10 cellular contexts compared by ENCODE assay signal in genomic region chr22:39207141-39208012, GRCh38. TPM values are rescaled to one million over a fixed set of nuclear protein-coding genes. Genes with fewer than 3 reads are reported as not detected.
A peak's percentile ranks its signal among the peaks of the same experiment; 100 is the strongest.
DNase-seq lines count a peak whose midpoint lies in the region; ATAC-seq and TF ChIP-seq lines count a peak whose summit lies in the region.
"Had no signal": no experiment of that assay in that cellular context is flagged by ENCODE, and none has a peak within 500 bp of the region (broad histone marks: within the 10 kb centered on the region; RNA-seq: fewer than 3 reads in every experiment).

No MANE protein-coding gene starts in this region.

- no peak for TF ChIP-seq POLR2A in gastrocnemius medialis (IDR thresholded peaks at IDR 0.05)

- H3K23ac ChIP-seq in H9 (ENCODE audit: insufficient read length, low read depth, low read length), result no peak overlapping the region

- peaks cover 13% of the 10 kb centered on the region for H3K4me1 ChIP-seq in BLaER1
- H3K4me1 ChIP-seq in H9 (ENCODE audit: insufficient read depth, low read length), result no peaks in the 10 kb centered on the region; the same call in 1 of the 2 replicates
- peaks cover 7 to 18% of the 10 kb centered on the region in 2 donors for H3K4me1 ChIP-seq in left lung
- H3K4me1 ChIP-seq in gastrocnemius medialis, result no peaks in the 10 kb centered on the region

- no peak overlapping the region for H4K5ac ChIP-seq in H9 (ENCODE audit: insufficient read length, low read depth, low read length)

- no peak overlapping the region for H3K4ac ChIP-seq in H9 (ENCODE audit: low read depth, low read length)

- H3K4me1 Mint-ChIP-seq in H9, result peaks cover 18 to 27% of the 10 kb centered on the region in 2 experiments
- H3K4me1 Mint-ChIP-seq in activated T-helper 17 cell treated with anti-CD3 and anti-CD28 coated beads, Interleukin-2, amount 50 U/mL, for 72 hours, result peaks cover 8% of the 10 kb centered on the region

- H3K27ac Mint-ChIP-seq in H9, result peak overlapping the region in 1 of 3 experiments; percentile 95; a peak in 3 of 7 replicates
- H3K27ac Mint-ChIP-seq in activated T-helper 17 cell treated with anti-CD3 and anti-CD28 coated beads, Interleukin-2, amount 50 U/mL, for 72 hours, result no peak overlapping the region

- no peak overlapping the region for H2BK12ac ChIP-seq in H9 (ENCODE audit: insufficient read length, low read depth, low read length)

- H3K23me2 ChIP-seq in H9 (ENCODE audit: insufficient read length, low read depth, low read length, poor library complexity, severe bottlenecking), result no peaks in the 10 kb centered on the region

- no peak overlapping the region for H3T11ph ChIP-seq in H9 (ENCODE audit: low read length)

- intact Hi-C loops in left lung (cut with DNase I) (no loop called here), gastrocnemius medialis (cut with DNase I; ENCODE audit: low total_unique reads) (no loop called here)

- H2BK120ac ChIP-seq in H9 (ENCODE audit: low read depth, low read length, poor library complexity, severe bottlenecking), result no peak overlapping the region

- no peaks in the 10 kb centered on the region; a peak in 2 of 5 replicates for H3K9me3 Mint-ChIP-seq in H9
- H3K9me3 Mint-ChIP-seq in activated T-helper 17 cell treated with anti-CD3 and anti-CD28 coated beads, Interleukin-2, amount 50 U/mL, for 72 hours, result no peaks in the 10 kb centered on the region

- H2AFZ ChIP-seq in H9 (ENCODE audit: low read length), result no peak overlapping the region

- H3K36me3 Mint-ChIP-seq in H9 (ENCODE audit: insufficient read depth in 1 of 3, low read depth in 3 of 3), result peaks cover 0 to 1% (median 0%) of the 10 kb centered on the region in 3 experiments; a peak in 1 of 7 replicates
- H3K36me3 Mint-ChIP-seq in activated T-helper 17 cell treated with anti-CD3 and anti-CD28 coated beads, Interleukin-2, amount 50 U/mL, for 72 hours (ENCODE audit: low read depth), result no peaks in the 10 kb centered on the region

- H3K27ac ChIP-seq in BLaER1 (no peak overlapping the region), H9 (ENCODE audit: insufficient read length, low read depth, low read length) (no peak overlapping the region), left lung (no peak overlapping the region), gastrocnemius medialis (no peak overlapping the region)
- H3K27ac ChIP-seq: brain microvascular endothelial cell had no signal

- peak overlapping the region; percentile 0 for H4K91ac ChIP-seq in H9 (ENCODE audit: insufficient read length, low read depth, low read length)

- no peak for ATAC-seq in activated T-helper 17 cell treated with anti-CD3 and anti-CD28 coated beads, Interleukin-2, amount 50 U/mL, for 72 hours (replicated peaks)
- ATAC-seq in left lung (peak; percentile 63), gastrocnemius medialis (no peak), HG02642 (IDR thresholded peaks at IDR 0.05; ENCODE audit: poor library complexity, unreplicated experiment) (no peak)

- H3K27me3 ChIP-seq in BLaER1, result no peaks in the 10 kb centered on the region
- H3K27me3 ChIP-seq in H9 (ENCODE audit: insufficient read depth, low read length), result no peaks in the 10 kb centered on the region
- no peaks in the 10 kb centered on the region for H3K27me3 ChIP-seq in left lung
- H3K27me3 ChIP-seq in gastrocnemius medialis, result no peaks in the 10 kb centered on the region
- H3K27me3 ChIP-seq: brain microvascular endothelial cell had no signal

- H3K9ac ChIP-seq in BLaER1 (no peak overlapping the region), H9 (ENCODE audit: extremely low read depth, insufficient read length, low read length) (no peak overlapping the region)

- no peaks in the 10 kb centered on the region for H3K79me2 ChIP-seq in H9 (ENCODE audit: insufficient read depth, low read length)

- DNase-seq in H9 (peak; percentile 33), left lung (no peak), gastrocnemius medialis (no peak), NCI-H1105 treated with DMSO at 0.1 percent for 48 hours (lab: John Stamatoyannopoulos, UW) (no peak)
- no peak for DNase-seq in activated T-cell treated with anti-CD3 and anti-CD28 coated beads, Interleukin-2, amount 50 U/mL, for 48 hours
- DNase-seq: brain microvascular endothelial cell, glutamatergic neuron had no signal

- H4K20me1 ChIP-seq in BLaER1 (no peaks in the 10 kb centered on the region), H9 (ENCODE audit: control insufficient read depth, insufficient read depth, insufficient read length) (no peaks in the 10 kb centered on the region)

- no CpG with 5 or more reads among the region's 15 CpGs for WGBS in H9 (ENCODE audit: extremely low coverage, insufficient read length, low lambda C conversion rate)

- H3K9me3 ChIP-seq in BLaER1, result no peaks in the 10 kb centered on the region
- H3K9me3 ChIP-seq in H9 (ENCODE audit: control insufficient read depth, low read depth, low read length), result no peaks in the 10 kb centered on the region
- H3K9me3 ChIP-seq in left lung, result no peaks in the 10 kb centered on the region
- H3K9me3 ChIP-seq in gastrocnemius medialis, result no peaks in the 10 kb centered on the region

- H3K14ac ChIP-seq in H9 (ENCODE audit: insufficient read depth, low read length), result peak overlapping the region; percentile 36; the same call in 1 of the 2 replicates

- no peak overlapping the region for H3K4me3 ChIP-seq in BLaER1
- H3K4me3 ChIP-seq in left lung, result no peak overlapping the region
- no peak overlapping the region for H3K4me3 ChIP-seq in gastrocnemius medialis

- no peak overlapping the region for H2BK20ac ChIP-seq in H9 (ENCODE audit: low read depth, low read length, poor library complexity, severe bottlenecking)

- H3K56ac ChIP-seq in H9 (ENCODE audit: insufficient read length, low read depth, low read length), result no peak overlapping the region

- no peak for TF ChIP-seq CTCF in H9 (conservative IDR thresholded peaks at IDR 0.05)
- no peak for TF ChIP-seq CTCF in left lung (IDR thresholded peaks at IDR 0.05)
- TF ChIP-seq CTCF in gastrocnemius medialis (IDR thresholded peaks at IDR 0.05 in 4 of 5, conservative IDR thresholded peaks at IDR 0.05 in 1 of 5), result no peak

- no peaks in the 10 kb centered on the region for H3K79me1 ChIP-seq in H9 (ENCODE audit: insufficient read depth, low read depth, low read length, poor library complexity, severe bottlenecking)

- H2AK5ac ChIP-seq in H9 (ENCODE audit: insufficient read length, low read length), result no peak overlapping the region

- H2BK15ac ChIP-seq in H9 (ENCODE audit: low read depth, low read length), result no peak overlapping the region

- no peak overlapping the region for H3K18ac ChIP-seq in H9 (ENCODE audit: insufficient read length, low read depth, low read length)

- peak overlapping the region; percentile 42; the same call in 1 of the 2 replicates for H3K4me2 ChIP-seq in BLaER1
- no peak overlapping the region for H3K4me2 ChIP-seq in H9 (ENCODE audit: insufficient read depth, insufficient read length, low read length)

- H3K27me3 Mint-ChIP-seq in H9 (ENCODE audit: low read depth), result peaks cover 5% of the 10 kb centered on the region
- peaks cover 7% of the 10 kb centered on the region for H3K27me3 Mint-ChIP-seq in activated T-helper 17 cell treated with anti-CD3 and anti-CD28 coated beads, Interleukin-2, amount 50 U/mL, for 72 hours

- no peak overlapping the region for H3K4me3 Mint-ChIP-seq in H9
- H3K4me3 Mint-ChIP-seq in activated T-helper 17 cell treated with anti-CD3 and anti-CD28 coated beads, Interleukin-2, amount 50 U/mL, for 72 hours, result peak overlapping the region; percentile 36

- H3K36me3 ChIP-seq in BLaER1, result no peaks in the 10 kb centered on the region
- H3K36me3 ChIP-seq in left lung, result no peaks in the 10 kb centered on the region
- H3K36me3 ChIP-seq in gastrocnemius medialis, result no peaks in the 10 kb centered on the region
- H3K36me3 ChIP-seq: brain microvascular endothelial cell had no signal

- in situ Hi-C loops in gastrocnemius medialis (cut with MboI; ENCODE audit: low sequenced_read_pairs in 4 of 4), result no loop called here

- H2BK5ac ChIP-seq in H9 (ENCODE audit: insufficient read length, low read length), result no peak overlapping the region

- H4K8ac ChIP-seq in H9 (replicated peaks; ENCODE audit: insufficient read length, low read depth, low read length), result no peak overlapping the region

RNA-seq across cellular contexts. Expression of gene PDGFB, which starts 37.4 kb away (rescaled TPM):
- total RNA-seq in H9 (2021), result 6.1 and 7.1 TPM in 2 replicates
- 10 to 100 TPM in 1 of 2 donors, 1 to 10 TPM in 1; 5.2 to 11.3 TPM for total RNA-seq in activated T-helper 17 cell treated with anti-CD3 and anti-CD28 coated beads, Interleukin-2, amount 50 U/mL, for 72 hours
- 10 to 100 TPM; 21.9 to 28.2 TPM for total RNA-seq in left lung
- total RNA-seq in gastrocnemius medialis, result 10 to 100 TPM in 1 of 4 donors, 1 to 10 TPM in 3; 6.0 to 20.0 (median 8.9) TPM

RNA-seq across cellular contexts. Expression of gene CBX7, which starts 54.9 kb away (rescaled TPM):
- 3.7 and 4.2 TPM in 2 replicates for total RNA-seq in H9 (2021)
- 10 to 100 TPM; 21.5 to 82.9 TPM for total RNA-seq in activated T-helper 17 cell treated with anti-CD3 and anti-CD28 coated beads, Interleukin-2, amount 50 U/mL, for 72 hours
- total RNA-seq in left lung, result 10 to 100 TPM; 17.1 to 17.7 TPM
- total RNA-seq in gastrocnemius medialis, result 10 to 100 TPM; 52.4 to 78.1 (median 62.3) TPM
